In the genomic region with DNA sequence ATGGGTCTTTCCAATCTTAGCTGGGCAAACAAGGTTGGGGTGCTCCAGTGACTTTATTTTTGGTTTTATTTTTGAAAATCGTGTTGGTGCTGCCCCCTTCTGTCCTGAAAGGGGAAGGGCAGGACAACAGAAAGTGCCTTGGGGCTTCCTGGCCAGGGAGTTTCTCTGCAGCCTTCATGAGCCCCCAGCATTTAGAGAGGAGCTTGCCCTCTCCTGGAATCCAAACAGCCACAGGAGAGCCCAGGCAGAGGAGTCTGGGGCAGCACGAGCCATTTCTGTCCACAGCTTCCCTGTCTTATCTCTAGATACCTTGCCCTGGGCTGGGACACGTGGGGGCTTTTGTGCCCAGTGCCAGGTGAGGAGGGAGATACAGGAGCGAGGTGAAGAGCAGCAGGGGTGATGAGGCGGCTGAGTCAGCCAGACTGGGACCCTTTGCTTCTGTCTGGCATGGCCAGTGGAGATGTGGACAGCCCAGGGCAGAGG, we compare ENCODE assay signal across 8 cellular contexts. TPM values are rescaled to one million over a fixed set of nuclear protein-coding genes. Genes with fewer than 3 reads are reported as not detected.
A peak's percentile ranks its signal among the peaks of the same experiment; 100 is the strongest.
DNase-seq lines count a peak whose midpoint lies in the region; ATAC-seq and TF ChIP-seq lines count a peak whose summit lies in the region.

No MANE protein-coding gene starts in this region.

- H3K4me3 ChIP-seq in BJ (ENCODE audit: low read depth, low read length) (no peak overlapping the region), OCI-LY3 (ENCODE audit: low read length) (no peak overlapping the region)

- peaks cover 9 to 25% (median 10%) of the 10 kb centered on the region in 3 donors for H3K36me3 Mint-ChIP-seq in immature natural killer cell
- H3K36me3 Mint-ChIP-seq in stimulated activated memory B cell treated with anti-CD40 and anti-IgM and Interleukin-4, amounts not matched to agents 10 μg/mL and 1 μg/mL and 100 μg/mL, for 72 hours: peaks cover 40% of the 10 kb centered on the region

- POLR2A ChIA-PET in BJ (lab: Charles Lee): no interaction called here

- no peak for ATAC-seq in stimulated activated memory B cell treated with anti-CD40 and anti-IgM and Interleukin-4, amounts not matched to agents 10 μg/mL and 1 μg/mL and 100 μg/mL, for 72 hours
- ATAC-seq in HG03045 (IDR thresholded peaks at IDR 0.05; ENCODE audit: unreplicated experiment): no peak
- ATAC-seq in left colon: no peak

- H3K27me3 ChIP-seq in BJ (ENCODE audit: control insufficient read depth, insufficient read depth, low read length): no peaks in the 10 kb centered on the region
- H3K27me3 ChIP-seq in OCI-LY3 (ENCODE audit: low read depth, low read length): no peaks in the 10 kb centered on the region

- DNase-seq in BJ (ENCODE audit: low read depth) (no peak), GM19240 (ENCODE audit: insufficient read length, low spot score) (peak; percentile 57), amniotic epithelial cell (ENCODE audit: low read depth) (peak; percentile 28), immature natural killer cell (peak; percentile 58 to 63 (median 58)), left colon (no peak)

- H4K20me1 ChIP-seq in OCI-LY3 (ENCODE audit: insufficient read depth, low read length): no peaks in the 10 kb centered on the region

- no peak overlapping the region for H3K27ac ChIP-seq in OCI-LY3 (ENCODE audit: low read length)

- H3K79me2 ChIP-seq in OCI-LY3 (ENCODE audit: low read length): peaks cover 3% of the 10 kb centered on the region; the same call in 1 of the 2 replicates

- H3K27me3 Mint-ChIP-seq in immature natural killer cell (ENCODE audit: low read depth in 3 of 3): peaks cover 1 to 3% (median 3%) of the 10 kb centered on the region in 3 donors
- no peaks in the 10 kb centered on the region for H3K27me3 Mint-ChIP-seq in stimulated activated memory B cell treated with anti-CD40 and anti-IgM and Interleukin-4, amounts not matched to agents 10 μg/mL and 1 μg/mL and 100 μg/mL, for 72 hours

- peak overlapping the region in 4 of 6 donors; percentile 1 to 17 (median 10) for H3K27ac Mint-ChIP-seq in immature natural killer cell
- H3K27ac Mint-ChIP-seq in stimulated activated memory B cell treated with anti-CD40 and anti-IgM and Interleukin-4, amounts not matched to agents 10 μg/mL and 1 μg/mL and 100 μg/mL, for 72 hours: peak overlapping the region; percentile 58

- H3K36me3 ChIP-seq in BJ (ENCODE audit: control insufficient read depth, insufficient read depth, low read length) (peaks cover 9% of the 10 kb centered on the region), OCI-LY3 (replicated peaks; ENCODE audit: low read depth, low read length) (no peaks in the 10 kb centered on the region)

- no peaks in the 10 kb centered on the region for H3K9me3 ChIP-seq in OCI-LY3 (ENCODE audit: insufficient read depth, low read length)

- no peak overlapping the region for H3K4me3 Mint-ChIP-seq in immature natural killer cell
- no peak overlapping the region for H3K4me3 Mint-ChIP-seq in stimulated activated memory B cell treated with anti-CD40 and anti-IgM and Interleukin-4, amounts not matched to agents 10 μg/mL and 1 μg/mL and 100 μg/mL, for 72 hours

- peaks cover 18 to 24% of the 10 kb centered on the region in 2 donors for H3K4me1 Mint-ChIP-seq in immature natural killer cell
- peaks cover 26% of the 10 kb centered on the region for H3K4me1 Mint-ChIP-seq in stimulated activated memory B cell treated with anti-CD40 and anti-IgM and Interleukin-4, amounts not matched to agents 10 μg/mL and 1 μg/mL and 100 μg/mL, for 72 hours

- no peak overlapping the region for H2AFZ ChIP-seq in OCI-LY3 (ENCODE audit: low read depth, low read length)

- CTCF ChIA-PET in BJ (lab: Yijun Ruan, JAX): interaction anchor here (0.7 to 8.4 kb wide), 33 partner anchors 9 to 292 kb away, joined by 3 to 151 read pairs (median 5); a partner anchor contains a TSS

- no peak overlapping the region for H3K4me2 ChIP-seq in OCI-LY3 (ENCODE audit: low read length)

- no peaks in the 10 kb centered on the region for H3K9me3 Mint-ChIP-seq in immature natural killer cell
- H3K9me3 Mint-ChIP-seq in stimulated activated memory B cell treated with anti-CD40 and anti-IgM and Interleukin-4, amounts not matched to agents 10 μg/mL and 1 μg/mL and 100 μg/mL, for 72 hours: no peaks in the 10 kb centered on the region

- H3K9ac ChIP-seq in OCI-LY3 (ENCODE audit: low read length): no peak overlapping the region

- no peaks in the 10 kb centered on the region for H3K4me1 ChIP-seq in OCI-LY3 (ENCODE audit: low read length)

- intact Hi-C loops in left colon (cut with DNase I, micrococcal nuclease): no loop called here

- TF ChIP-seq CTCF in BJ (IDR thresholded peaks at IDR 0.05; ENCODE audit: insufficient read depth, low read depth, low read length) (peak; percentile 80), OCI-LY3 (IDR thresholded peaks at IDR 0.05; ENCODE audit: low read depth, low read length) (peak; percentile 79)

RNA-seq across cellular contexts. Expression of a gene that starts 4.4 kb away (rescaled TPM):
- polyA plus RNA-seq in BJ (2011; rRNA removed) (33.6 and 50.5 TPM in 2 replicates), immature natural killer cell (10 to 100 TPM in 1 of 3 donors, 1 to 10 TPM in 1, under 1 TPM in 1; 0.75 to 10.5 (median 8.5) TPM)
- 39.9 and 50.6 TPM in 2 replicates for polyA minus RNA-seq in BJ (2011; rRNA and poly(A)+ RNA removed)
- 10 to 100 TPM; 48.6 to 52.7 TPM for total RNA-seq in left colon

RNA-seq across cellular contexts. Expression of a gene that starts 15.3 kb away (rescaled TPM):
- polyA plus RNA-seq in BJ (2011; rRNA removed): not detected in 2 replicates
- polyA minus RNA-seq in BJ (2011; rRNA and poly(A)+ RNA removed): not detected in 2 replicates
- polyA plus RNA-seq in immature natural killer cell: not detected
- 1 to 10 TPM; 2.0 to 2.8 TPM for total RNA-seq in left colon

RNA-seq across cellular contexts. Expression of a gene that starts 16.7 kb away (rescaled TPM):
- polyA plus RNA-seq in BJ (2011; rRNA removed) (14.3 and 19.2 TPM in 2 replicates), immature natural killer cell (10 to 100 TPM in 2 of 3 donors, 1 to 10 TPM in 1; 7.6 to 18.9 (median 13.8) TPM)
- 17.6 and 18.2 TPM in 2 replicates for polyA minus RNA-seq in BJ (2011; rRNA and poly(A)+ RNA removed)
- 10 to 100 TPM in 1 of 2 donors, 1 to 10 TPM in 1; 8.3 to 13.1 TPM for total RNA-seq in left colon

RNA-seq across cellular contexts. Expression of a gene that starts 21.2 kb away (rescaled TPM):
- polyA plus RNA-seq in BJ (2011; rRNA removed) (668 and 703 TPM in 2 replicates), immature natural killer cell (1 to 10 TPM in 1 of 3 donors, under 1 TPM in 1, not detected in 1; 0.98 to 3.9 TPM)
- polyA minus RNA-seq in BJ (2011; rRNA and poly(A)+ RNA removed): 74.4 and 100 TPM in 2 replicates
- total RNA-seq in left colon: 100 to 1,000 TPM in 1 of 2 donors, 10 to 100 TPM in 1; 63.1 to 129 TPM

RNA-seq across cellular contexts. Expression of a gene that starts 52.9 kb away (rescaled TPM):
- polyA plus RNA-seq in BJ (2011; rRNA removed): 329 and 341 TPM in 2 replicates
- 73.3 and 114 TPM in 2 replicates for polyA minus RNA-seq in BJ (2011; rRNA and poly(A)+ RNA removed)
- not detected for polyA plus RNA-seq in immature natural killer cell
- 100 to 1,000 TPM in 1 of 2 donors, 10 to 100 TPM in 1; 54.9 to 109 TPM for total RNA-seq in left colon

Comparison
In these comparisons a context has a peak if more than half of its experiments do, and no peak if none do; other contexts are left out.
1. DNase-seq: peak in GM19240 (single experiment), amniotic epithelial cell (single experiment) and immature natural killer cell (3 of 3); none in BJ (single experiment) and left colon (0 of 2).